Comparison of ENCODE assay signal across 30 cellular contexts in genomic region chr10:85888004-85888403, GRCh38.
DNase-seq lines count a peak whose midpoint lies in the region; ATAC-seq, FAIRE-seq and TF ChIP-seq lines count a peak whose summit lies in the region.
"Had no signal": no experiment of that assay in that cellular context is flagged by ENCODE, and none has a peak within 500 bp of the region (broad histone marks: within the 10 kb centered on the region; RNA-seq: fewer than 3 reads in every experiment).

No MANE protein-coding gene starts in this region.

- H3K9me3 Mint-ChIP-seq in Calu3 (ENCODE audit: low read depth, unreplicated experiment), result peaks cover 2% of the 10 kb centered on the region
- H3K9me3 Mint-ChIP-seq: activated naive CD4-positive, alpha-beta T cell treated with anti-CD3 and anti-CD28 coated beads for 36 hours; activated T-helper 1 cell treated with anti-CD3 and anti-CD28 coated beads, Interleukin-12 subunit alpha, Interleukin-12 subunit beta, Interleukin-2, Interleukin-4 antibody, amounts not matched to agents 30 ng/mL and 10 ng/mL and 1 ng/mL, durations not matched to agents 14 hours and 24 hours and 36 hours; neural progenitor cell had no signal

- no peak for TF ChIP-seq POLR2A in stomach (IDR thresholded peaks at IDR 0.05)

- H3K4me3 ChIP-seq in fibroblast of mammary gland (ENCODE audit: control insufficient read depth, low read depth, low read length) (no peak overlapping the region), pancreas (no peak overlapping the region), stomach (no peak overlapping the region), SJCRH30 (no peak overlapping the region)
- H3K4me3 ChIP-seq: BLaER1, neural progenitor cell, prostate gland, SJSA1, tibial artery had no signal

- BruUV-seq in Calu3 (replicated peaks; lab: Mats Ljungman, UMichigan), result no TSS peak

- H3K27ac ChIP-seq in pancreas (no peak overlapping the region), stomach (no peak overlapping the region), SJCRH30 (no peak overlapping the region)
- H3K27ac ChIP-seq: BLaER1, foreskin keratinocyte, neural progenitor cell, prostate gland, SJSA1, tibial artery had no signal

- peaks cover 17% of the 10 kb centered on the region for H3K4me1 Mint-ChIP-seq in Calu3 (ENCODE audit: low read depth, unreplicated experiment)
- H3K4me1 Mint-ChIP-seq: neural progenitor cell had no signal

- ATAC-seq in pancreas, result peak; percentile 63 to 80 (median 73)
- no peak for ATAC-seq in GM18868 (IDR thresholded peaks at IDR 0.05; ENCODE audit: unreplicated experiment)
- ATAC-seq: activated CD4-positive, CD25-positive, alpha-beta regulatory T cell treated with anti-CD3 and anti-CD28 coated beads, Interleukin-2, amount 50 U/mL, for 24 hours; foreskin keratinocyte had no signal

- intact Hi-C loops in Calu3 (cut with micrococcal nuclease; ENCODE audit: unreplicated experiment) (no loop called here), pancreas (cut with DNase I) (no loop called here), stomach (cut with DNase I; ENCODE audit: low total_unique reads) (no loop called here)

- H3K36me3 ChIP-seq in pancreas (no peaks in the 10 kb centered on the region), stomach (no peaks in the 10 kb centered on the region), SJCRH30 (no peaks in the 10 kb centered on the region)
- H3K36me3 ChIP-seq: BLaER1, neural progenitor cell, prostate gland, SJSA1, tibial artery had no signal

- DNase-seq in Calu3 (peak; percentile 21), NCI-H510A treated with DMSO at 0.1 percent for 48 hours (lab: John Stamatoyannopoulos, UW) (peak; percentile 41), fibroblast of mammary gland (ENCODE audit: low read depth) (peak; percentile 11), pancreas (peak in 1 of 6 donors; percentile 18), stomach (no peak), SJCRH30 (no peak)
- DNase-seq in activated CD4-positive, CD25-positive, alpha-beta regulatory T cell (lab: John Stamatoyannopoulos, UW), result no peak
- DNase-seq: ACHN; activated CD4-positive, alpha-beta memory T cell treated with anti-CD3 and anti-CD28 coated beads for 36 hours; activated CD8-positive, alpha-beta memory T cell treated with anti-CD3 and anti-CD28 coated beads, Interleukin-2, amount 50 U/mL, for 4 hours; activated naive CD4-positive, alpha-beta T cell treated with anti-CD3 and anti-CD28 coated beads for 36 hours; DND-41; effector CD8-positive, alpha-beta T cell; HCEC 1CT; NCI-H1092; NCI-H187; T-helper 1 cell; tibial artery had no signal

- no peaks in the 10 kb centered on the region for H3K36me3 Mint-ChIP-seq in Calu3 (ENCODE audit: insufficient read depth, unreplicated experiment)
- H3K36me3 Mint-ChIP-seq: activated CD4-positive, alpha-beta memory T cell treated with anti-CD3 and anti-CD28 coated beads for 36 hours; neural progenitor cell had no signal

- TF ChIP-seq EP300 in stomach (IDR thresholded peaks at IDR 0.05), result no peak

- peak overlapping the region; percentile 69 for H3K27ac Mint-ChIP-seq in Calu3 (ENCODE audit: unreplicated experiment)
- H3K27ac Mint-ChIP-seq: activated CD4-positive, alpha-beta memory T cell treated with anti-CD3 and anti-CD28 coated beads for 36 hours; activated naive CD4-positive, alpha-beta T cell treated with anti-CD3 and anti-CD28 coated beads for 36 hours; activated T-helper 1 cell treated with anti-CD3 and anti-CD28 coated beads, Interleukin-12 subunit alpha, Interleukin-12 subunit beta, Interleukin-2, Interleukin-4 antibody, amounts not matched to agents 30 ng/mL and 10 ng/mL and 1 ng/mL, durations not matched to agents 14 hours and 24 hours and 36 hours; memory B cell; neural progenitor cell; stimulated activated naive CD8-positive, alpha-beta T cell treated with anti-CD3 and anti-CD28 coated beads, Interleukin-15, Interleukin-2, amounts not matched to agents 100 ng/mL and 50 ng/mL, for 24 hours had no signal

- no peak for TF ChIP-seq CTCF in Calu3 (IDR thresholded peaks at IDR 0.05; ENCODE audit: unreplicated experiment)
- TF ChIP-seq CTCF in fibroblast of mammary gland (conservative IDR thresholded peaks at IDR 0.05; ENCODE audit: control insufficient read depth, insufficient read depth, low read depth, low read length), result no peak
- TF ChIP-seq CTCF in pancreas (IDR thresholded peaks at IDR 0.05), result no peak
- no peak for TF ChIP-seq CTCF in stomach (IDR thresholded peaks at IDR 0.05)

- H3K27me3 ChIP-seq in pancreas (no peaks in the 10 kb centered on the region), stomach (no peaks in the 10 kb centered on the region), SJCRH30 (no peaks in the 10 kb centered on the region)
- H3K27me3 ChIP-seq: BLaER1, neural progenitor cell, SJSA1, tibial artery had no signal

- no peaks in the 10 kb centered on the region for H3K27me3 Mint-ChIP-seq in Calu3 (ENCODE audit: unreplicated experiment)

- H3K4me3 Mint-ChIP-seq in Calu3 (ENCODE audit: low read depth, unreplicated experiment), result no peak overlapping the region
- H3K4me3 Mint-ChIP-seq: activated CD4-positive, alpha-beta memory T cell treated with anti-CD3 and anti-CD28 coated beads for 36 hours; activated naive CD4-positive, alpha-beta T cell treated with anti-CD3 and anti-CD28 coated beads for 36 hours; activated T-helper 1 cell treated with anti-CD3 and anti-CD28 coated beads, Interleukin-12 subunit alpha, Interleukin-12 subunit beta, Interleukin-2, Interleukin-4 antibody, amounts not matched to agents 30 ng/mL and 10 ng/mL and 1 ng/mL, durations not matched to agents 14 hours and 24 hours and 36 hours; memory B cell; neural progenitor cell; stimulated activated naive CD8-positive, alpha-beta T cell treated with anti-CD3 and anti-CD28 coated beads, Interleukin-15, Interleukin-2, amounts not matched to agents 100 ng/mL and 50 ng/mL, for 24 hours had no signal

- FAIRE-seq in pancreas (lab: Jason Lieb, UNC), result no peak
- FAIRE-seq: colon, GM18507 had no signal

- H3K4me1 ChIP-seq in pancreas (peaks cover 0 to 3% (median 0%) of the 10 kb centered on the region in 3 donors), stomach (no peaks in the 10 kb centered on the region), SJCRH30 (no peaks in the 10 kb centered on the region)
- H3K4me1 ChIP-seq: foreskin keratinocyte, neural progenitor cell, prostate gland, SJSA1, tibial artery had no signal

- WGBS in pancreas, 2 donors, result 25 to 32% methylated on average over 3 of the region's 3 CpGs
- 33 to 43% (median 37%) methylated on average over 3 of the region's 3 CpGs for WGBS in stomach, 5 donors

- CTCF ChIA-PET in Calu3 (lab: Charles Lee), result interaction anchor here (0.5 kb wide), 1 partner anchor 410 kb away, joined by 3 read pairs; no protein-coding TSS in a partner anchor

- H3K9me3 ChIP-seq in pancreas (no peaks in the 10 kb centered on the region), stomach (no peaks in the 10 kb centered on the region), SJCRH30 (replicated peaks) (no peaks in the 10 kb centered on the region)
- H3K9me3 ChIP-seq: BLaER1, prostate gland, SJSA1, tibial artery had no signal

Comparison
In these comparisons a context has a peak if more than half of its experiments do, and no peak if none do; other contexts are left out.
1. DNase-seq: peak in Calu3 (single experiment), NCI-H510A treated with DMSO at 0.1 percent for 48 hours (single experiment) and fibroblast of mammary gland (single experiment); none in activated CD4-positive, CD25-positive, alpha-beta regulatory T cell (0 of 4), stomach (single experiment) and SJCRH30 (0 of 2).